ENCODE assay signal across 9 cellular contexts in the genomic region with DNA sequence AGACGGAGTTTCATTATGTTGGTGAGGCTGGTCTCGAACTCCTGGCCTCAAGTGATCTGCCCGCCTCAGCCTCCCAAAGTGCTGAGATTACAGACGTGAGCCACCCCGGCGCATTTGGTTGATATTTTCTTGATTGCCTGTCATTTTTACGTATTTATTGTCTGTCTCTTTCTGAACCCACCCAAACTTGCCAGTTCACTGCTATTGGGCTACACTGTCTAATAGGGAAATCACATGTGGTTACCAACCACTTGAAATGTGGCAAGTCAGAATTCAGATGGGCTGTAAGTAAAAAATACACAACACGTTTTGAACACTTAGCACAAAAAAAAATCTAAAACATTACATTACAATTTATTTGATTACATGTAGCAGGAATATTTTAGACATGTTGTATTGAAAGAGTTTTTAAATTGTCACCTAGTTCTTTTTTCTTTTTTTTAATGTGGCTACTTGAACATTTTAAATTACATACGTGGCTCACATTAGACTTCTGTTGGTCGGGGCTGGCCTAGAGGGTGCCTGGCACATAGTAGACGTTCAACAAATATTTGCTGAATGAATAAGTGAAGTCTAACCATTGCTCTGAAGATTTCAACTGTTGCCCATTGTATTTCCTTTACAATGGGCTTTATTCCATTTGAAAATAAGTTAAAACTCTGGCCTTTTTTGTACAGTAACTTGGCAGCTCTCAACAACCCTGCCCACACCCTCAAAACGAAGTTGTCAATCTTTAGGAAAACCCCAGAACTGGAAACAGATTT. TPM values are rescaled to one million over a fixed set of nuclear protein-coding genes. Genes with fewer than 3 reads are reported as not detected.
DNase-seq lines count a peak whose midpoint lies in the region; ATAC-seq and TF ChIP-seq lines count a peak whose summit lies in the region.
"Had no signal": no experiment of that assay in that cellular context is flagged by ENCODE, and none has a peak within 500 bp of the region (broad histone marks: within the 10 kb centered on the region; RNA-seq: fewer than 3 reads in every experiment).

No MANE protein-coding gene starts in this region.

- H3K36me3 ChIP-seq in heart right ventricle (no peaks in the 10 kb centered on the region), brain microvascular endothelial cell (replicated peaks) (no peaks in the 10 kb centered on the region), mesenchymal stem cell (ENCODE audit: control insufficient read depth in 1 of 2, insufficient read depth in 2 of 2, low read depth in 1 of 2, low read length in 2 of 2) (peaks cover 3 to 13% of the 10 kb centered on the region in 2 experiments), urinary bladder (ENCODE audit: insufficient read depth) (no peaks in the 10 kb centered on the region)

- no peak overlapping the region for H3K18ac ChIP-seq in mesenchymal stem cell (ENCODE audit: low read depth in 1 of 2, low read length in 2 of 2)

- no peak overlapping the region for H2BK15ac ChIP-seq in mesenchymal stem cell (ENCODE audit: low read depth, poor library complexity, severe bottlenecking)

- no peak overlapping the region for H3K14ac ChIP-seq in mesenchymal stem cell (ENCODE audit: low read length in 2 of 2)

- TF ChIP-seq CTCF in heart right ventricle (IDR thresholded peaks at IDR 0.05) (no peak), brain microvascular endothelial cell (IDR thresholded peaks at IDR 0.05; ENCODE audit: low read depth, low read length, missing control alignments) (no peak)

- no peak for ATAC-seq in heart right ventricle
- ATAC-seq in Right ventricle myocardium inferior, result no peak
- no peak for ATAC-seq in HG03520 (IDR thresholded peaks at IDR 0.05; ENCODE audit: unreplicated experiment)
- no peak for ATAC-seq in GM21619 (IDR thresholded peaks at IDR 0.05; ENCODE audit: unreplicated experiment)
- no peak for ATAC-seq in GM19351 (IDR thresholded peaks at IDR 0.05; ENCODE audit: unreplicated experiment)

- H3K27ac ChIP-seq in heart right ventricle (peak overlapping the region; percentile 93 to 99 (median 98)), brain microvascular endothelial cell (peak overlapping the region; percentile 78), mesenchymal stem cell (ENCODE audit: low read length, poor library complexity, severe bottlenecking) (peak overlapping the region; percentile 90), urinary bladder (ENCODE audit: low read depth) (peak overlapping the region; percentile 99)
- H3K27ac ChIP-seq: KMS-11 had no signal

- peaks cover 4 to 81% (median 55%) of the 10 kb centered on the region in 9 donors for H3K4me1 ChIP-seq in heart right ventricle
- H3K4me1 ChIP-seq in mesenchymal stem cell (ENCODE audit: control insufficient read depth, insufficient read depth, low read depth, low read length), result peaks cover 12% of the 10 kb centered on the region
- peaks cover 1% of the 10 kb centered on the region for H3K4me1 ChIP-seq in urinary bladder (ENCODE audit: insufficient read depth)

- 65 to 71% methylated on average over 12 of the region's 12 CpGs for WGBS in heart right ventricle, 2 donors
- 66% methylated on average over 11 of the region's 12 CpGs for WGBS in mesenchymal stem cell
- 69% methylated on average over 12 of the region's 12 CpGs for WGBS in urinary bladder

- intact Hi-C loops in heart right ventricle (cut with DNase I), result no loop called here
- intact Hi-C loops in Right ventricle myocardium inferior (cut with DNase I), result loop anchor here (5.0 kb wide), 1 partner anchor 42 kb away; a partner anchor contains a TSS

- no peak overlapping the region for H2AK5ac ChIP-seq in mesenchymal stem cell (ENCODE audit: low read length, severe bottlenecking)

- no peak overlapping the region for H3K23ac ChIP-seq in mesenchymal stem cell (ENCODE audit: low read length in 2 of 2)

- H4K91ac ChIP-seq in mesenchymal stem cell (ENCODE audit: low read length), result no peak overlapping the region

- no peak overlapping the region for H2AFZ ChIP-seq in mesenchymal stem cell (ENCODE audit: low read depth, low read length)

- H3K4ac ChIP-seq in mesenchymal stem cell (ENCODE audit: low read depth in 1 of 2, low read length in 2 of 2), result no peak overlapping the region

- H3K4me2 ChIP-seq in mesenchymal stem cell (ENCODE audit: low read length, poor library complexity, severe bottlenecking), result peak overlapping the region; percentile 80

- H2BK5ac ChIP-seq in mesenchymal stem cell (ENCODE audit: low read depth, low read length, poor library complexity, severe bottlenecking), result no peak overlapping the region

- H3K4me3 ChIP-seq in heart right ventricle (peak overlapping the region in 7 of 10 donors; percentile 71 to 94 (median 81)), brain microvascular endothelial cell (ENCODE audit: low read depth, low read length) (peak overlapping the region; percentile 79), mesenchymal stem cell (ENCODE audit: insufficient read depth in 1 of 2, low read depth in 1 of 2, low read length in 2 of 2) (peak overlapping the region in 1 of 2 experiments; percentile 94), urinary bladder (ENCODE audit: low read depth, low read length) (no peak overlapping the region)

- H4K8ac ChIP-seq in mesenchymal stem cell (ENCODE audit: low read length), result no peak overlapping the region

- H3K27me3 ChIP-seq in heart right ventricle (no peaks in the 10 kb centered on the region), brain microvascular endothelial cell (replicated peaks) (no peaks in the 10 kb centered on the region), mesenchymal stem cell (ENCODE audit: control insufficient read depth in 1 of 2, insufficient read depth in 1 of 2, low read length in 2 of 2) (no peaks in the 10 kb centered on the region)

- no peaks in the 10 kb centered on the region for H3K9me3 ChIP-seq in heart right ventricle
- no peaks in the 10 kb centered on the region for H3K9me3 ChIP-seq in mesenchymal stem cell (ENCODE audit: control insufficient read depth, low read length)

- no peak overlapping the region for H2BK12ac ChIP-seq in mesenchymal stem cell (ENCODE audit: low read length in 2 of 2)

- DNase-seq in heart right ventricle (no peak), Right ventricle myocardium inferior (ENCODE audit: missing footprints) (no peak), brain microvascular endothelial cell (peak; percentile 56), mesenchymal stem cell (no peak)

- peaks cover 9% of the 10 kb centered on the region for H3K79me1 ChIP-seq in mesenchymal stem cell (replicated peaks; ENCODE audit: low read length, poor library complexity, severe bottlenecking)

- peak overlapping the region; percentile 98 for H3K9ac ChIP-seq in mesenchymal stem cell (ENCODE audit: low read length)
- H3K9ac ChIP-seq: KMS-11 had no signal

- H2BK120ac ChIP-seq in mesenchymal stem cell (ENCODE audit: low read depth, low read length), result no peak overlapping the region

- in situ Hi-C loops in brain microvascular endothelial cell (cut with HindIII; ENCODE audit: low pct_ligation_motif_present, low sequenced_read_pairs), result no loop called here

RNA-seq across cellular contexts. Expression of a gene that starts 1.9 kb away (rescaled TPM):
- total RNA-seq in heart right ventricle (100 to 1,000 TPM in 4 of 10 donors, 10 to 100 TPM in 6; 89.8 to 125 (median 98.2) TPM), Right ventricle myocardium inferior (97.3 TPM), urinary bladder (61.3 TPM)
- polyA plus RNA-seq in heart right ventricle (10 to 100 TPM; 52.2 to 83.1 TPM), urinary bladder (44.5 TPM)
- 81.2 TPM for polyA plus RNA-seq in mesenchymal stem cell (2013, experiment 1 of 2)
- 81.9 TPM for polyA plus RNA-seq in mesenchymal stem cell (2013, experiment 2 of 2)

RNA-seq across cellular contexts. Expression of a gene that starts 42.6 kb away (rescaled TPM):
- total RNA-seq in heart right ventricle (1 to 10 TPM; 2.8 to 6.2 (median 4.1) TPM), Right ventricle myocardium inferior (4.4 TPM), urinary bladder (23.3 TPM)
- polyA plus RNA-seq in heart right ventricle (1 to 10 TPM; 2.4 to 5.3 TPM), urinary bladder (12.9 TPM)
- 7.6 TPM for polyA plus RNA-seq in mesenchymal stem cell (2013, experiment 1 of 2)
- 7.8 TPM for polyA plus RNA-seq in mesenchymal stem cell (2013, experiment 2 of 2)

RNA-seq across cellular contexts. Expression of a gene that starts 44.7 kb away (rescaled TPM):
- 10 to 100 TPM in 6 of 10 donors, 1 to 10 TPM in 4; 9.2 to 13.7 (median 10.3) TPM for total RNA-seq in heart right ventricle
- 10 to 100 TPM in 1 of 2 donors, 1 to 10 TPM in 1; 5.3 to 23.6 TPM for polyA plus RNA-seq in heart right ventricle
- total RNA-seq in Right ventricle myocardium inferior, result 12.4 TPM
- 7.0 TPM for polyA plus RNA-seq in mesenchymal stem cell (2013, experiment 1 of 2)
- 6.9 TPM for polyA plus RNA-seq in mesenchymal stem cell (2013, experiment 2 of 2)
- 25.6 TPM for total RNA-seq in urinary bladder
- polyA plus RNA-seq in urinary bladder, result 17.8 TPM
